In the genomic region with DNA sequence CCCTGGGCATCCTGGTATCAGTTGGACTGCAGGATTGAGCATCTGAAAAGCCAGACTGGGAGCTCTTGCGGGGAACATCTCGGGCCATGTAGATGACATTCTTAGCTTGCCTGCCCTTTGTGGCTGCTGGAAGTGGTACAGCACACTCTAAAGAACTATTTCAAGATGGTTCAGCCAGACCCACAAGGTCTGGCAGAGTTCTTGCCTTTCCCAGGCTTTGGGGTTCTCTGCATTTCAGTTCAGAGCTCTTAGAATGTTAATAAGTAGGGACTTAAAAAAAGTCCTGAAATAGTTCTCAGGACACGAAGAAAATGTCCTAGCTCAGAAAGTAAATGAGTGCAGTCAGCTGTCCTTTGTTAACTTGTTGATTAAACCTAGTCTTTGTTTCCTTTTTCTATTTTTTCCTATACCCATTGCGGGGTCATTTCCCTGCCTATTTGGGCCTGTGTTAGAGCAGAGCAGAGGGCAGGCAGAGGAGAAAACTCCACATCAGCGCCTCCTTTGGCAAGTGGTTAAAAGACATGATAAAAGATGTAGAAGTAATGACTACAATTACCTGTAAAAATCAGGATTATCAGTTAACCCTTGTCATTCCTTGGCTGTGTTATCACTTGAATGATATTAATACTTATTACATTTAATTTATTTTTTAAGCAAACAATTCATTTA, we compare ENCODE assay signal across 1 cellular context.
TF ChIP-seq lines count a peak whose summit lies in the region.

No MANE protein-coding gene starts in this region.

TF ChIP-seq in GM23338, 12 proteins besides CTCF, POLR2A, EP300 and RAD21 (continued from another document):
- TF ChIP-seq, protein P1, sequence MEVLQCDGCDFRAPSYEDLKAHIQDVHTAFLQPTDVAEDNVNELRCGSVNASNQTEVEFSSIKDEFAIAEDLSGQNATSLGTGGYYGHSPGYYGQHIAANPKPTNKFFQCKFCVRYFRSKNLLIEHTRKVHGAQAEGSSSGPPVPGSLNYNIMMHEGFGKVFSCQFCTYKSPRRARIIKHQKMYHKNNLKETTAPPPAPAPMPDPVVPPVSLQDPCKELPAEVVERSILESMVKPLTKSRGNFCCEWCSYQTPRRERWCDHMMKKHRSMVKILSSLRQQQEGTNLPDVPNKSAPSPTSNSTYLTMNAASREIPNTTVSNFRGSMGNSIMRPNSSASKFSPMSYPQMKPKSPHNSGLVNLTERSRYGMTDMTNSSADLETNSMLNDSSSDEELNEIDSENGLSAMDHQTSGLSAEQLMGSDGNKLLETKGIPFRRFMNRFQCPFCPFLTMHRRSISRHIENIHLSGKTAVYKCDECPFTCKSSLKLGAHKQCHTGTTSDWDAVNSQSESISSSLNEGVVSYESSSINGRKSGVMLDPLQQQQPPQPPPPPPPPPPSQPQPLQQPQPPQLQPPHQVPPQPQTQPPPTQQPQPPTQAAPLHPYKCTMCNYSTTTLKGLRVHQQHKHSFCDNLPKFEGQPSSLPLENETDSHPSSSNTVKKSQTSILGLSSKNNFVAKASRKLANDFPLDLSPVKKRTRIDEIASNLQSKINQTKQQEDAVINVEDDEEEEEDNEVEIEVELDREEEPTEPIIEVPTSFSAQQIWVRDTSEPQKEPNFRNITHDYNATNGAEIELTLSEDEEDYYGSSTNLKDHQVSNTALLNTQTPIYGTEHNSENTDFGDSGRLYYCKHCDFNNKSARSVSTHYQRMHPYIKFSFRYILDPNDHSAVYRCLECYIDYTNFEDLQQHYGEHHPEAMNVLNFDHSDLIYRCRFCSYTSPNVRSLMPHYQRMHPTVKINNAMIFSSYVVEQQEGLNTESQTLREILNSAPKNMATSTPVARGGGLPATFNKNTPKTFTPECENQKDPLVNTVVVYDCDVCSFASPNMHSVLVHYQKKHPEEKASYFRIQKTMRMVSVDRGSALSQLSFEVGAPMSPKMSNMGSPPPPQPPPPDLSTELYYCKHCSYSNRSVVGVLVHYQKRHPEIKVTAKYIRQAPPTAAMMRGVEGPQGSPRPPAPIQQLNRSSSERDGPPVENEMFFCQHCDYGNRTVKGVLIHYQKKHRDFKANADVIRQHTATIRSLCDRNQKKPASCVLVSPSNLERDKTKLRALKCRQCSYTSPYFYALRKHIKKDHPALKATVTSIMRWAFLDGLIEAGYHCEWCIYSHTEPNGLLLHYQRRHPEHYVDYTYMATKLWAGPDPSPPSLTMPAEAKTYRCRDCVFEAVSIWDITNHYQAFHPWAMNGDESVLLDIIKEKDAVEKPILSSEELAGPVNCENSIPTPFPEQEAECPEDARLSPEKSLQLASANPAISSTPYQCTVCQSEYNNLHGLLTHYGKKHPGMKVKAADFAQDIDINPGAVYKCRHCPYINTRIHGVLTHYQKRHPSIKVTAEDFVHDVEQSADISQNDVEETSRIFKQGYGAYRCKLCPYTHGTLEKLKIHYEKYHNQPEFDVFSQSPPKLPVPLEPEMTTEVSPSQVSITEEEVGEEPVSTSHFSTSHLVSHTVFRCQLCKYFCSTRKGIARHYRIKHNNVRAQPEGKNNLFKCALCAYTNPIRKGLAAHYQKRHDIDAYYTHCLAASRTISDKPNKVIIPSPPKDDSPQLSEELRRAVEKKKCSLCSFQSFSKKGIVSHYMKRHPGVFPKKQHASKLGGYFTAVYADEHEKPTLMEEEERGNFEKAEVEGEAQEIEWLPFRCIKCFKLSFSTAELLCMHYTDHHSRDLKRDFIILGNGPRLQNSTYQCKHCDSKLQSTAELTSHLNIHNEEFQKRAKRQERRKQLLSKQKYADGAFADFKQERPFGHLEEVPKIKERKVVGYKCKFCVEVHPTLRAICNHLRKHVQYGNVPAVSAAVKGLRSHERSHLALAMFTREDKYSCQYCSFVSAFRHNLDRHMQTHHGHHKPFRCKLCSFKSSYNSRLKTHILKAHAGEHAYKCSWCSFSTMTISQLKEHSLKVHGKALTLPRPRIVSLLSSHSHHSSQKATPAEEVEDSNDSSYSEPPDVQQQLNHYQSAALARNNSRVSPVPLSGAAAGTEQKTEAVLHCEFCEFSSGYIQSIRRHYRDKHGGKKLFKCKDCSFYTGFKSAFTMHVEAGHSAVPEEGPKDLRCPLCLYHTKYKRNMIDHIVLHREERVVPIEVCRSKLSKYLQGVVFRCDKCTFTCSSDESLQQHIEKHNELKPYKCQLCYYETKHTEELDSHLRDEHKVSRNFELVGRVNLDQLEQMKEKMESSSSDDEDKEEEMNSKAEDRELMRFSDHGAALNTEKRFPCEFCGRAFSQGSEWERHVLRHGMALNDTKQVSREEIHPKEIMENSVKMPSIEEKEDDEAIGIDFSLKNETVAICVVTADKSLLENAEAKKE (CRISPR knock-in tag; IDR thresholded peaks at IDR 0.05), result no peak
- TF ChIP-seq ETS1 (IDR thresholded peaks at IDR 0.05), result no peak
- no peak for TF ChIP-seq CREB1 (CRISPR knock-in tag; IDR thresholded peaks at IDR 0.05; ENCODE audit: low read depth)
- TF ChIP-seq EZH2 (IDR thresholded peaks at IDR 0.05; ENCODE audit: low read depth, unreplicated experiment), result no peak
- no peak for TF ChIP-seq NANOG (IDR thresholded peaks at IDR 0.05; ENCODE audit: borderline replicate concordance)
